3 cellular contexts compared by ENCODE assay signal in the genomic region with DNA sequence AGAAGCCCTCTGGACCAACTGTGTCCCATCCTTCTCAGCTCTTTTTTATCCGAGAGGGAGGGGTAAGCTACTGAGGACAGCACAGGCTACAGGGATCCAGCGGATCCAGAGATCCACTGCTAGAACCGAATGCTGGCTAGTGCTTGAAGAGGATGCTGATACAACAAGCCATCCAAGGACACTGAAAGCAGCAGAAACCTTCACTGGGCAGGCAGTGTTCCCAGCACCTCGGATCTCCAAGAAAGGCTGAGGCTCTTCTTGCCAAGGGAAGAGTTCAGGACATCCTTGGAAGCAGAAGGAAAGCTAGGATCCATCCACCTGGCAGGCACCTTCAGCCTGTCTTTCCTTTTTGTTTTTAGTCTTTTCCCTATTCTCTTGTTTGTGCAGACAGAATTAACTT.
TF ChIP-seq lines count a peak whose summit lies in the region.

No MANE protein-coding gene starts in this region.

TF ChIP-seq in IMR-90, 13 proteins besides CTCF, POLR2A, EP300 and RAD21:
- TF ChIP-seq CHD1 (IDR thresholded peaks at IDR 0.05; ENCODE audit: low read depth, low read length) = no peak
- TF ChIP-seq MXI1 (IDR thresholded peaks at IDR 0.05; ENCODE audit: borderline replicate concordance, low read depth, low read length) = no peak
- TF ChIP-seq CEBPB (IDR thresholded peaks at IDR 0.05; ENCODE audit: low read depth, low read length) = no peak
- no peak for TF ChIP-seq RCOR1 (IDR thresholded peaks at IDR 0.05; ENCODE audit: insufficient replicate concordance, low read length)
- no peak for TF ChIP-seq SMC3 (IDR thresholded peaks at IDR 0.05; ENCODE audit: low read depth, low read length)
- TF ChIP-seq MAFK (IDR thresholded peaks at IDR 0.05; ENCODE audit: low read depth, low read length) = no peak
- no peak for TF ChIP-seq USF2 (IDR thresholded peaks at IDR 0.05; ENCODE audit: low read depth, low read length)
- TF ChIP-seq RFX5 (IDR thresholded peaks at IDR 0.05; ENCODE audit: low read depth, low read length) = no peak
- no peak for TF ChIP-seq ELK1 (IDR thresholded peaks at IDR 0.05; ENCODE audit: borderline replicate concordance, low read depth, low read length)
- TF ChIP-seq NFE2L2 (IDR thresholded peaks at IDR 0.05; ENCODE audit: low read depth, low read length) = no peak
- TF ChIP-seq BHLHE40 (IDR thresholded peaks at IDR 0.05; ENCODE audit: low read depth, low read length) = no peak
- TF ChIP-seq FOS (IDR thresholded peaks at IDR 0.05; ENCODE audit: low read depth, low read length) = no peak
- TF ChIP-seq MAZ (IDR thresholded peaks at IDR 0.05; ENCODE audit: borderline replicate concordance, low read depth, low read length) = no peak

TF ChIP-seq in K562, 482 proteins besides CTCF, POLR2A, EP300 and RAD21:
- TF ChIP-seq ZFX (CRISPR knock-in tag; IDR thresholded peaks at IDR 0.05) = no peak
- TF ChIP-seq CHD4 (IDR thresholded peaks at IDR 0.05; ENCODE audit: insufficient read depth, insufficient replicate concordance, low read depth, low read length, poor library complexity, severe bottlenecking) = no peak
- no peak for TF ChIP-seq PHB2 (IDR thresholded peaks at IDR 0.05; ENCODE audit: low read depth)
- TF ChIP-seq CHCHD3 (CRISPR knock-in tag; IDR thresholded peaks at IDR 0.05) = no peak
- TF ChIP-seq KHSRP (IDR thresholded peaks at IDR 0.05) = no peak
- TF ChIP-seq TFAM (CRISPR knock-in tag; conservative IDR thresholded peaks at IDR 0.05) = no peak
- TF ChIP-seq FOXK1 (CRISPR knock-in tag; IDR thresholded peaks at IDR 0.05; ENCODE audit: borderline replicate concordance) = no peak
- TF ChIP-seq ZNF707 (CRISPR knock-in tag; conservative IDR thresholded peaks at IDR 0.05) = no peak
- no peak for TF ChIP-seq STAT5B (CRISPR knock-in tag; IDR thresholded peaks at IDR 0.05)
- no peak for TF ChIP-seq KAT7 (CRISPR knock-in tag; IDR thresholded peaks at IDR 0.05; ENCODE audit: borderline replicate concordance)
- TF ChIP-seq BRD9 (IDR thresholded peaks at IDR 0.05; ENCODE audit: low read depth, partially characterized antibody) = no peak
- no peak for TF ChIP-seq HMGN3 (IDR thresholded peaks at IDR 0.05; ENCODE audit: borderline replicate concordance, extremely low read depth, insufficient read length, low read depth, low read length)
- TF ChIP-seq, protein P1, sequence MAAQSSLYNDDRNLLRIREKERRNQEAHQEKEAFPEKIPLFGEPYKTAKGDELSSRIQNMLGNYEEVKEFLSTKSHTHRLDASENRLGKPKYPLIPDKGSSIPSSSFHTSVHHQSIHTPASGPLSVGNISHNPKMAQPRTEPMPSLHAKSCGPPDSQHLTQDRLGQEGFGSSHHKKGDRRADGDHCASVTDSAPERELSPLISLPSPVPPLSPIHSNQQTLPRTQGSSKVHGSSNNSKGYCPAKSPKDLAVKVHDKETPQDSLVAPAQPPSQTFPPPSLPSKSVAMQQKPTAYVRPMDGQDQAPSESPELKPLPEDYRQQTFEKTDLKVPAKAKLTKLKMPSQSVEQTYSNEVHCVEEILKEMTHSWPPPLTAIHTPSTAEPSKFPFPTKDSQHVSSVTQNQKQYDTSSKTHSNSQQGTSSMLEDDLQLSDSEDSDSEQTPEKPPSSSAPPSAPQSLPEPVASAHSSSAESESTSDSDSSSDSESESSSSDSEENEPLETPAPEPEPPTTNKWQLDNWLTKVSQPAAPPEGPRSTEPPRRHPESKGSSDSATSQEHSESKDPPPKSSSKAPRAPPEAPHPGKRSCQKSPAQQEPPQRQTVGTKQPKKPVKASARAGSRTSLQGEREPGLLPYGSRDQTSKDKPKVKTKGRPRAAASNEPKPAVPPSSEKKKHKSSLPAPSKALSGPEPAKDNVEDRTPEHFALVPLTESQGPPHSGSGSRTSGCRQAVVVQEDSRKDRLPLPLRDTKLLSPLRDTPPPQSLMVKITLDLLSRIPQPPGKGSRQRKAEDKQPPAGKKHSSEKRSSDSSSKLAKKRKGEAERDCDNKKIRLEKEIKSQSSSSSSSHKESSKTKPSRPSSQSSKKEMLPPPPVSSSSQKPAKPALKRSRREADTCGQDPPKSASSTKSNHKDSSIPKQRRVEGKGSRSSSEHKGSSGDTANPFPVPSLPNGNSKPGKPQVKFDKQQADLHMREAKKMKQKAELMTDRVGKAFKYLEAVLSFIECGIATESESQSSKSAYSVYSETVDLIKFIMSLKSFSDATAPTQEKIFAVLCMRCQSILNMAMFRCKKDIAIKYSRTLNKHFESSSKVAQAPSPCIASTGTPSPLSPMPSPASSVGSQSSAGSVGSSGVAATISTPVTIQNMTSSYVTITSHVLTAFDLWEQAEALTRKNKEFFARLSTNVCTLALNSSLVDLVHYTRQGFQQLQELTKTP (IDR thresholded peaks at IDR 0.05; ENCODE audit: low read depth in 1 of 2, partially characterized antibody in 2 of 2) = no peak

TF ChIP-seq in HepG2, 621 proteins besides CTCF, POLR2A, EP300 and RAD21:
- TF ChIP-seq HOMEZ (CRISPR knock-in tag; IDR thresholded peaks at IDR 0.05; ENCODE audit: low read depth) = no peak
- no peak for TF ChIP-seq ZNF12 (CRISPR knock-in tag; IDR thresholded peaks at IDR 0.05)
- TF ChIP-seq ZIK1 (CRISPR knock-in tag; IDR thresholded peaks at IDR 0.05; ENCODE audit: borderline replicate concordance, low read depth) = no peak
- no peak for TF ChIP-seq ZSCAN25 (CRISPR knock-in tag; IDR thresholded peaks at IDR 0.05)
- TF ChIP-seq TCF7L2 (IDR thresholded peaks at IDR 0.05; ENCODE audit: low read depth, low read length) = no peak
- TF ChIP-seq KDM4B (CRISPR knock-in tag; IDR thresholded peaks at IDR 0.05) = no peak
- no peak for TF ChIP-seq PBX3 (CRISPR knock-in tag; IDR thresholded peaks at IDR 0.05; ENCODE audit: borderline replicate concordance)
- no peak for TF ChIP-seq KDM1A (CRISPR knock-in tag; IDR thresholded peaks at IDR 0.05)
- TF ChIP-seq CBX5 (CRISPR knock-in tag; IDR thresholded peaks at IDR 0.05; ENCODE audit: borderline replicate concordance) = no peak
- TF ChIP-seq BCL6 (CRISPR knock-in tag; IDR thresholded peaks at IDR 0.05) = no peak
- TF ChIP-seq JARID2 (CRISPR knock-in tag; IDR thresholded peaks at IDR 0.05; ENCODE audit: insufficient replicate concordance) = no peak
